Comparison of ENCODE assay signal across 1 cellular context in the genomic region with DNA sequence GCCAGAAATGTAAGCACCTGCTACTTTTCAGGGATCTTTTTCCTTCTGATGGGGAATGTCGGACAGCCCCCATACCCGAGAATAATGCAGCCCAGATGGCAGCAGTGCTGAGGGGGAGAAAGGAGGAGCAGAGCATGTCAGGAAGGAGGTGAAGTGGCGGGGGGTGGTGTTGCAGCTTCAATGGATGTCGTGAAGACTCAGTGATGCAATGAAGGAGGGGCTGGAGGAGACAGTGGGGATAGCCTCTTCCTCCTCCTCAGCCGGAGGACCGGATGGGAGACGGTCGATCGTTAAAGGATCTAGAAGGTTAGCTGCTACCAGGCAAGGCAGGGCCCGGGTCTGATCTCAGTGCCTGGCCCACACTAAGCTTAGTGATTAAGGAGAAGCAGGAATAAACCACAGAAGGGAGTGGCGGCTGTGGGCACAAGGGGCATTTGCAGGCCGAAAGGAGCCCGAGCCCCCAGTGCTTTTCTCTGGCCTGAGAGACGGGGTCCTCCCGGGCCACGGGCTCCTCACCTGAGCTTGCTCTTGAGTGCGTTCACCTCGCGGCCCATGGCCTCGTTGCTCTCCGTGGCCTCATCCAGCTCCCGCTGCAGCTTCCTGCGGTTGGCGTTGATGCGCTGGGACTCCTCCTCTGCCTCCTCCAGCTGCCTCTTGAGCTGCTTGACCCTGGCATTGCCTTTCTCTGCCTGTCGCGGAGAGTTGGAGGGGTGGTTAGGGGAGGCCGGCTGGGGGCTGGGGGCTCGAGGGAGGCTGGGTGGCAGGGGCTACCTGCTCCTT.
TF ChIP-seq lines count a peak whose summit lies in the region.

No MANE protein-coding gene starts in this region.

TF ChIP-seq in H1, 55 proteins besides CTCF, POLR2A, EP300 and RAD21:
- TF ChIP-seq EGR1 (IDR thresholded peaks at IDR 0.05; ENCODE audit: borderline replicate concordance, low read depth, low read length), result no peak
TF ChIP-seq in H1: peak in this region for 0.
